Comparison of ENCODE assay signal across 24 cellular contexts in genomic region chr9:15505927-15506326, GRCh38. TPM values are rescaled to one million over a fixed set of nuclear protein-coding genes. Genes with fewer than 3 reads are reported as not detected.
A peak's percentile ranks its signal among the peaks of the same experiment; 100 is the strongest.
DNase-seq lines count a peak whose midpoint lies in the region; ATAC-seq, FAIRE-seq and TF ChIP-seq lines count a peak whose summit lies in the region.
"Had no signal": no experiment of that assay in that cellular context is flagged by ENCODE, and none has a peak within 500 bp of the region (broad histone marks: within the 10 kb centered on the region; RNA-seq: fewer than 3 reads in every experiment).

No MANE protein-coding gene starts in this region.

- no peak for DNase-seq in CD4-positive, alpha-beta memory T cell
- peak; percentile 24 for DNase-seq in NAMALWA (ENCODE audit: low spot score)
- no peak for DNase-seq in brain microvascular endothelial cell
- no peak for DNase-seq in stimulated activated CD4-positive, alpha-beta T cell treated with anti-CD3 and anti-CD28 coated beads, Interleukin-2, amount 100 ng/mL, for 48 hours
- no peak for DNase-seq in natural killer cell
- no peak for DNase-seq in hippocampal formation (lab: John Stamatoyannopoulos, UW)
- no peak for DNase-seq in HTR-8/SVneo (ENCODE audit: insufficient read length, low spot score)
- DNase-seq: activated CD4-positive, alpha-beta T cell treated with anti-CD3 and anti-CD28 coated beads for 48 hours; activated gamma-delta T cell; gastrocnemius medialis; GDM1; NCI-H1105 treated with DMSO at 0.1 percent for 48 hours; NCI-H748 treated with DMSO at 0.1 percent for 48 hours; psoas muscle; RPMI8226; SK-N-SH; stimulated activated CD4-positive, alpha-beta T cell treated with anti-CD3 and anti-CD28 coated beads, Interleukin-4, amount 100 ng/mL, for 1 hour; T-helper 9 cell; upper lobe of right lung had no signal

- peaks cover 43 to 61% of the 10 kb centered on the region in 2 donors for H3K36me3 Mint-ChIP-seq in CD4-positive, alpha-beta memory T cell
- no peaks in the 10 kb centered on the region for H3K36me3 Mint-ChIP-seq in natural killer cell

- peak overlapping the region in 3 of 8 donors; percentile 11 to 34 (median 32) for H3K4me3 Mint-ChIP-seq in CD4-positive, alpha-beta memory T cell
- H3K4me3 Mint-ChIP-seq in natural killer cell: no peak overlapping the region
- H3K4me3 Mint-ChIP-seq: central memory CD8-positive, alpha-beta T cell; neural crest cell had no signal

- H3K27ac ChIP-seq in CD4-positive, alpha-beta memory T cell (ENCODE audit: low read depth, low read length): no peak overlapping the region
- no peak overlapping the region for H3K27ac ChIP-seq in brain microvascular endothelial cell
- H3K27ac ChIP-seq: gastrocnemius medialis, psoas muscle, skin epidermis, upper lobe of right lung had no signal

- TF ChIP-seq CTCF in GM12873 (IDR thresholded peaks at IDR 0.05; ENCODE audit: insufficient read depth, low read depth, low read length, missing control alignments): peak; percentile 27
- peak; percentile 17 for TF ChIP-seq CTCF in brain microvascular endothelial cell (IDR thresholded peaks at IDR 0.05; ENCODE audit: low read depth, low read length, missing control alignments)
- no peak for TF ChIP-seq CTCF in natural killer cell (IDR thresholded peaks at IDR 0.05)

- H3K9me3 ChIP-seq in CD4-positive, alpha-beta memory T cell (ENCODE audit: control insufficient read depth in 1 of 2, low read length in 2 of 2): no peaks in the 10 kb centered on the region
- H3K9me3 ChIP-seq: gastrocnemius medialis, psoas muscle, SK-N-SH, upper lobe of right lung had no signal

- intact Hi-C loops in CD4-positive, alpha-beta memory T cell (cut with micrococcal nuclease): loop anchor here (5.0 kb wide), 1 partner anchor 34 kb away; no protein-coding TSS in a partner anchor
- intact Hi-C loops in natural killer cell (cut with micrococcal nuclease): no loop called here

- no peak for ATAC-seq in natural killer cell
- ATAC-seq: esophagus mucosa, gastrocnemius medialis, psoas muscle, upper lobe of right lung had no signal

- no peaks in the 10 kb centered on the region for H3K27me3 ChIP-seq in CD4-positive, alpha-beta memory T cell (ENCODE audit: insufficient read depth, low read length)
- no peaks in the 10 kb centered on the region for H3K27me3 ChIP-seq in brain microvascular endothelial cell (replicated peaks)
- H3K27me3 ChIP-seq: gastrocnemius medialis, upper lobe of right lung had no signal

- no peaks in the 10 kb centered on the region for H3K27me3 Mint-ChIP-seq in CD4-positive, alpha-beta memory T cell
- H3K27me3 Mint-ChIP-seq in natural killer cell (ENCODE audit: low read depth in 2 of 2): no peaks in the 10 kb centered on the region
- H3K27me3 Mint-ChIP-seq: central memory CD8-positive, alpha-beta T cell had no signal

- H3K27ac Mint-ChIP-seq in CD4-positive, alpha-beta memory T cell: peak overlapping the region in 4 of 7 donors; percentile 2 to 55 (median 50)
- H3K27ac Mint-ChIP-seq in natural killer cell: peak overlapping the region in 1 of 2 donors; percentile 53

- POLR2A ChIA-PET in CD4-positive, alpha-beta memory T cell (lab: Charles Lee; ENCODE audit: partially characterized antibody): interaction anchor here (1.0 kb wide), 1 partner anchor 10 kb away, joined by 3 read pairs; no protein-coding TSS in a partner anchor

- no peak for FAIRE-seq in HTR-8/SVneo (lab: Jason Lieb, UNC)

- CTCF ChIA-PET in CD4-positive, alpha-beta memory T cell (lab: Charles Lee; ENCODE audit: partially characterized antibody): interaction anchor here (1.4 to 2.4 kb wide), 2 partner anchors 9 to 36 kb away, joined by 5 to 6 read pairs; no protein-coding TSS in a partner anchor

- H3K36me3 ChIP-seq in CD4-positive, alpha-beta memory T cell (ENCODE audit: insufficient read depth, low read length): peaks cover 30% of the 10 kb centered on the region
- peaks cover 2% of the 10 kb centered on the region for H3K36me3 ChIP-seq in brain microvascular endothelial cell (replicated peaks)

- peaks cover 51 to 72% (median 61%) of the 10 kb centered on the region in 4 donors for H3K4me1 Mint-ChIP-seq in CD4-positive, alpha-beta memory T cell
- peaks cover 50 to 55% of the 10 kb centered on the region in 2 donors for H3K4me1 Mint-ChIP-seq in natural killer cell

- H3K4me3 ChIP-seq in CD4-positive, alpha-beta memory T cell (ENCODE audit: low read length in 2 of 2): no peak overlapping the region
- no peak overlapping the region for H3K4me3 ChIP-seq in brain microvascular endothelial cell (ENCODE audit: low read depth, low read length)
- H3K4me3 ChIP-seq: gastrocnemius medialis, psoas muscle, skin epidermis, upper lobe of right lung had no signal

- peaks cover 84% of the 10 kb centered on the region for H3K4me1 ChIP-seq in CD4-positive, alpha-beta memory T cell (ENCODE audit: insufficient read depth, low read length)

- in situ Hi-C loops in brain microvascular endothelial cell (cut with HindIII; ENCODE audit: low pct_ligation_motif_present, low sequenced_read_pairs): no loop called here

- peaks cover 0 to 1% (median 0%) of the 10 kb centered on the region in 8 donors for H3K9me3 Mint-ChIP-seq in CD4-positive, alpha-beta memory T cell
- H3K9me3 Mint-ChIP-seq in natural killer cell: no peaks in the 10 kb centered on the region
- H3K9me3 Mint-ChIP-seq: central memory CD8-positive, alpha-beta T cell; neural crest cell had no signal

RNA-seq across cellular contexts. Expression of gene PSIP1, which starts 4.8 kb away (rescaled TPM):
- 100 to 1,000 TPM; 181 to 188 TPM for total RNA-seq in CD4-positive, alpha-beta memory T cell
- 100 to 1,000 TPM in 1 of 2 donors, 10 to 100 TPM in 1; 75.1 to 144 TPM for polyA plus RNA-seq in CD4-positive, alpha-beta memory T cell
- total RNA-seq in natural killer cell: 10 to 100 TPM; 50.3 to 83.1 (median 72.6) TPM

RNA-seq across cellular contexts. Expression of gene CCDC171, which starts 46.9 kb away (rescaled TPM):
- total RNA-seq in CD4-positive, alpha-beta memory T cell: 1 to 10 TPM; 1.8 to 1.9 TPM
- polyA plus RNA-seq in CD4-positive, alpha-beta memory T cell: under 1 TPM; 0.11 to 0.26 TPM
- total RNA-seq in natural killer cell: 1 to 10 TPM; 1.5 to 2.6 (median 2.2) TPM
